In genomic region chr16:22190169-22191088, GRCh38 we compare ENCODE assay signal across 1 cellular context.
TF ChIP-seq lines count a peak whose summit lies in the region.

No MANE protein-coding gene starts in this region.

TF ChIP-seq in HepG2, 621 proteins besides CTCF, POLR2A, EP300 and RAD21 (continued from another document and continues in another):
- TF ChIP-seq ZHX2 (IDR thresholded peaks at IDR 0.05; ENCODE audit: low read depth) (no peak), ZHX2 (CRISPR knock-in tag; IDR thresholded peaks at IDR 0.05; ENCODE audit: borderline replicate concordance) (peak; percentile 57; the same call in 1 of the 2 replicates), ZNF382 (CRISPR knock-in tag; IDR thresholded peaks at IDR 0.05; ENCODE audit: borderline replicate concordance) (no peak), HOXA5 (CRISPR knock-in tag; IDR thresholded peaks at IDR 0.05) (peak; percentile 54; the same call in 1 of the 2 replicates), ZNF556 (CRISPR knock-in tag; IDR thresholded peaks at IDR 0.05; ENCODE audit: borderline replicate concordance) (peak; percentile 91), FOXK2 (IDR thresholded peaks at IDR 0.05) (peak; percentile 82), GABPB1 (CRISPR knock-in tag; IDR thresholded peaks at IDR 0.05) (peak; percentile 82), HNF1B (CRISPR knock-in tag; IDR thresholded peaks at IDR 0.05) (no peak), NCOR1 (IDR thresholded peaks at IDR 0.05; ENCODE audit: borderline replicate concordance, low read length) (no peak), PAF1 (CRISPR knock-in tag; IDR thresholded peaks at IDR 0.05) (no peak), ZBTB21 (CRISPR knock-in tag; IDR thresholded peaks at IDR 0.05) (no peak; the same call in 1 of the 2 replicates), ZNF18 (CRISPR knock-in tag; IDR thresholded peaks at IDR 0.05; ENCODE audit: insufficient replicate concordance) (peak; percentile 42), REXO4 (CRISPR knock-in tag; IDR thresholded peaks at IDR 0.05; ENCODE audit: borderline replicate concordance) (no peak), TRIM24 (CRISPR knock-in tag; IDR thresholded peaks at IDR 0.05) (no peak), ATF5 (CRISPR knock-in tag; IDR thresholded peaks at IDR 0.05; ENCODE audit: low read depth) (peak; percentile 94; the same call in 1 of the 2 replicates), ZC3H4 (CRISPR knock-in tag; IDR thresholded peaks at IDR 0.05; ENCODE audit: borderline replicate concordance) (no peak), IRX3 (CRISPR knock-in tag; IDR thresholded peaks at IDR 0.05; ENCODE audit: borderline replicate concordance, low read depth) (no peak; the same call in 1 of the 2 replicates), SRF (IDR thresholded peaks at IDR 0.05; ENCODE audit: low read depth, low read length) (peak; percentile 97), ARNT2 (CRISPR knock-in tag; IDR thresholded peaks at IDR 0.05; ENCODE audit: low read depth) (peak; percentile 98), MXD1 (CRISPR knock-in tag; IDR thresholded peaks at IDR 0.05) (peak; percentile 93; the same call in 1 of the 2 replicates), ZSCAN21 (CRISPR knock-in tag; IDR thresholded peaks at IDR 0.05; ENCODE audit: borderline replicate concordance) (peak; percentile 76; the same call in 1 of the 2 replicates), ZBTB4 (CRISPR knock-in tag; IDR thresholded peaks at IDR 0.05; ENCODE audit: borderline replicate concordance) (peak; percentile 95), ZNF777 (CRISPR knock-in tag; IDR thresholded peaks at IDR 0.05) (peak; percentile 98), ZNF790 (CRISPR knock-in tag; IDR thresholded peaks at IDR 0.05; ENCODE audit: borderline replicate concordance) (peak; percentile 97), ZNF343 (CRISPR knock-in tag; IDR thresholded peaks at IDR 0.05) (no peak), ZNF317 (CRISPR knock-in tag; IDR thresholded peaks at IDR 0.05) (peak; percentile 57; the same call in 1 of the 2 replicates), ZBTB7B (CRISPR knock-in tag; IDR thresholded peaks at IDR 0.05) (peak; percentile 91), ZNF746 (CRISPR knock-in tag; IDR thresholded peaks at IDR 0.05) (peak; percentile 62; the same call in 1 of the 2 replicates), ZBTB40 (IDR thresholded peaks at IDR 0.05) (no peak), ZBTB40 (CRISPR knock-in tag; IDR thresholded peaks at IDR 0.05) (peak; percentile 94), ZNF570 (CRISPR knock-in tag; IDR thresholded peaks at IDR 0.05; ENCODE audit: borderline replicate concordance) (no peak), TMF1 (CRISPR knock-in tag; IDR thresholded peaks at IDR 0.05; ENCODE audit: low read depth) (peak; percentile 85; the same call in 1 of the 2 replicates), GPBP1L1 (CRISPR knock-in tag; IDR thresholded peaks at IDR 0.05) (no peak), TEAD2 (CRISPR knock-in tag; IDR thresholded peaks at IDR 0.05) (no peak)
